ENCODE assay signal across 22 cellular contexts in genomic region chr1:116429821-116430374, GRCh38.
"Had no signal": no experiment of that assay in that cellular context is flagged by ENCODE, and none has a peak within 500 bp of the region (broad histone marks: within the 10 kb centered on the region; RNA-seq: fewer than 3 reads in every experiment).

No MANE protein-coding gene starts in this region.

- ATAC-seq: gastroesophageal sphincter; left colon; naive thymus-derived CD4-positive, alpha-beta T cell; stimulated activated naive B cell treated with anti-CD40 and anti-IgM and Interleukin-4, amounts not matched to agents 10 μg/mL and 1 μg/mL and 100 μg/mL, for 72 hours had no signal

- H3K4me1 ChIP-seq: adrenal gland, breast epithelium, gastroesophageal sphincter, lower lobe of right lung, upper lobe of left lung had no signal

- H3K36me3 ChIP-seq: adrenal gland, breast epithelium, gastroesophageal sphincter, lower lobe of right lung, thoracic aorta, upper lobe of left lung, WERI-Rb-1 had no signal

- DNase-seq: activated CD4-positive, alpha-beta T cell treated with anti-CD3 and anti-CD28 coated beads, Interleukin-2, amount 10 ng/mL, durations not matched to agents 7 days and 5 days; activated CD4-positive, CD25-positive, alpha-beta regulatory T cell treated with anti-CD3 and anti-CD28 coated beads, Interleukin-2, amount 50 U/mL, for 72 hours; activated gamma-delta T cell treated with Interleukin-2 at 50 U/mL for 16 hours; activated T-cell treated with anti-CD3 and anti-CD28 coated beads, Interleukin-2, amount 50 U/mL, for 1 hour; cerebellar nuclear complex; head of caudate nucleus; islet precursor cell; left colon; lower lobe of right lung; naive thymus-derived CD4-positive, alpha-beta T cell; posterior cingulate gyrus; stimulated activated CD4-positive, alpha-beta T cell treated with anti-CD3 and anti-CD28 coated beads, Interleukin-2, amount 100 ng/mL, for 48 hours; stimulated activated CD8-positive, alpha-beta memory T cell treated with anti-CD3 and anti-CD28 coated beads, Interleukin-4, amount 100 ng/mL, for 48 hours; stimulated activated naive B cell treated with anti-CD40 and anti-IgM and Interleukin-4, amounts not matched to agents 10 μg/mL and 1 μg/mL and 100 μg/mL, for 72 hours; upper lobe of left lung; WERI-Rb-1 had no signal

- FAIRE-seq: TTC549 had no signal

- H3K27me3 ChIP-seq: adrenal gland, breast epithelium, upper lobe of left lung had no signal

- H3K4me3 ChIP-seq: adrenal gland, breast epithelium, coronary artery, gastroesophageal sphincter, lower lobe of right lung, thoracic aorta, upper lobe of left lung had no signal

- H3K9me3 ChIP-seq: adrenal gland, breast epithelium, lower lobe of right lung, thoracic aorta, upper lobe of left lung had no signal

- H3K27ac ChIP-seq: adrenal gland, breast epithelium, coronary artery, gastroesophageal sphincter, lower lobe of right lung, thoracic aorta, upper lobe of left lung, WERI-Rb-1 had no signal
